27 cellular contexts compared by ENCODE assay signal in genomic region chr3:134847349-134847748, GRCh38. TPM values are rescaled to one million over a fixed set of nuclear protein-coding genes. Genes with fewer than 3 reads are reported as not detected.
A peak's percentile ranks its signal among the peaks of the same experiment; 100 is the strongest.
DNase-seq lines count a peak whose midpoint lies in the region; ATAC-seq, FAIRE-seq and TF ChIP-seq lines count a peak whose summit lies in the region.
"Had no signal": no experiment of that assay in that cellular context is flagged by ENCODE, and none has a peak within 500 bp of the region (broad histone marks: within the 10 kb centered on the region; RNA-seq: fewer than 3 reads in every experiment).

No MANE protein-coding gene starts in this region.

- H3K9me1 ChIP-seq in IMR-90 (ENCODE audit: insufficient read depth, low read length) = no peaks in the 10 kb centered on the region

- H3K4me1 ChIP-seq in IMR-90 (ENCODE audit: control insufficient read depth, insufficient read depth, low read length) = no peaks in the 10 kb centered on the region
- H3K4me1 ChIP-seq in astrocyte (ENCODE audit: insufficient read depth, low read length) = peaks cover 14% of the 10 kb centered on the region
- H3K4me1 ChIP-seq in mesendoderm (ENCODE audit: control insufficient read depth, low read depth, low read length) = peaks cover 2% of the 10 kb centered on the region
- H3K4me1 ChIP-seq: Caco-2, left lung, parathyroid adenoma, tibial nerve had no signal

- H3K27me3 ChIP-seq in IMR-90 (ENCODE audit: control insufficient read depth, insufficient read depth, low read length) (no peaks in the 10 kb centered on the region), astrocyte (ENCODE audit: insufficient read depth, low read length) (no peaks in the 10 kb centered on the region), mesendoderm (ENCODE audit: insufficient read depth, low read length, poor library complexity) (no peaks in the 10 kb centered on the region)
- H3K27me3 ChIP-seq: left lung, tibial nerve had no signal

- DNase-seq in Daoy (ENCODE audit: low read depth) (peak; percentile 41), IMR-90 (no peak), astrocyte (ENCODE audit: low read depth) (no peak), mesendoderm (peak; percentile 14), frontal cortex (ENCODE audit: low spot score in 2 of 2) (no peak)
- DNase-seq in effector memory CD8-positive, alpha-beta T cell = no peak
- DNase-seq: activated CD8-positive, alpha-beta memory T cell treated with anti-CD3 and anti-CD28 coated beads, Interleukin-2, amount 50 U/mL, for 48 hours; activated CD8-positive, alpha-beta T cell treated with anti-CD3 and anti-CD28 coated beads for 36 hours; activated naive CD4-positive, alpha-beta T cell treated with Interleukin-2 at 50 U/mL for 16 hours; C1 segment of cervical spinal cord; glutamatergic neuron; left lung; NCI-H1092; NCI-H1694 treated with DMSO at 0.1 percent for 48 hours; NCI-H2171; OCI-M1; SHP77; stimulated activated CD4-positive, alpha-beta T cell treated with anti-CD3 and anti-CD28 coated beads, Interleukin-2, amount 100 ng/mL, for 24 hours; stimulated activated CD8-positive, alpha-beta memory T cell treated with anti-CD3 and anti-CD28 coated beads, Interleukin-4, amount 100 ng/mL, for 48 hours had no signal

- H2AFZ ChIP-seq in IMR-90 (replicated peaks; ENCODE audit: low read length, poor library complexity) = peak overlapping the region; percentile 27
- no peak overlapping the region for H2AFZ ChIP-seq in astrocyte (ENCODE audit: low read depth, low read length)
- H2AFZ ChIP-seq: parathyroid adenoma had no signal

- no peak overlapping the region for H2BK20ac ChIP-seq in IMR-90 (ENCODE audit: low read depth, low read length)

- no peak overlapping the region for H4K5ac ChIP-seq in IMR-90 (ENCODE audit: low read depth, low read length)
- no peak overlapping the region for H4K5ac ChIP-seq in mesendoderm (ENCODE audit: low read length)

- FAIRE-seq in astrocyte (lab: Jason Lieb, UNC) = no peak
- FAIRE-seq in frontal cortex (lab: Jason Lieb, UNC) = no peak
- FAIRE-seq: endometrium, islet of Langerhans had no signal

- H3K18ac ChIP-seq in IMR-90 (ENCODE audit: low read depth, low read length) = no peak overlapping the region
- H3K18ac ChIP-seq in mesendoderm (ENCODE audit: low read length) = no peak overlapping the region

- H3K4me2 ChIP-seq in IMR-90 (ENCODE audit: low read depth, low read length) (no peak overlapping the region), astrocyte (ENCODE audit: low read length) (peak overlapping the region; percentile 66), mesendoderm (ENCODE audit: low read length) (no peak overlapping the region)

- no peak overlapping the region for H2BK15ac ChIP-seq in IMR-90 (ENCODE audit: low read depth, low read length)
- H2BK15ac ChIP-seq in mesendoderm (replicated peaks; ENCODE audit: low read depth) = no peak overlapping the region

- 100% methylated on average over 1 of the region's 2 CpGs; no CpG with 5 or more reads in 1 of the 2 experiments for WGBS in IMR-90 (ENCODE audit: extremely low coverage in 2 of 2, insufficient read length in 1 of 2), 2 experiments
- no CpG with 5 or more reads among the region's 2 CpGs for whole genome bisulfite sequencing in mesendoderm (ENCODE audit: extremely low coverage, insufficient coverage, low lambda C conversion rate)

- H3K9me3 ChIP-seq in IMR-90 (ENCODE audit: control insufficient read depth, insufficient read depth, low read length) = no peaks in the 10 kb centered on the region
- no peaks in the 10 kb centered on the region for H3K9me3 ChIP-seq in astrocyte (ENCODE audit: insufficient read depth, low read depth, low read length)

- H3K23ac ChIP-seq in IMR-90 (ENCODE audit: low read depth, low read length) (no peak overlapping the region), mesendoderm (ENCODE audit: low read length) (no peak overlapping the region)

- in situ Hi-C loops in IMR-90 (cut with MboI; ENCODE audit: low sequenced_read_pairs) = no loop called here

- H2AK9ac ChIP-seq in IMR-90 (replicated peaks; ENCODE audit: low read depth, low read length, poor library complexity) = no peak overlapping the region

- TF ChIP-seq POLR2A in IMR-90 (IDR thresholded peaks at IDR 0.05; ENCODE audit: low read depth, low read length) = no peak

- no peak overlapping the region for H3K4me3 Mint-ChIP-seq in astrocyte (ENCODE audit: unreplicated experiment)
- H3K4me3 Mint-ChIP-seq in effector memory CD8-positive, alpha-beta T cell = no peak overlapping the region
- H3K4me3 Mint-ChIP-seq: activated CD8-positive, alpha-beta T cell treated with anti-CD3 and anti-CD28 coated beads for 36 hours; activated T-helper 1 cell treated with anti-CD3 and anti-CD28 coated beads, Interleukin-12 subunit alpha, Interleukin-12 subunit beta, Interleukin-2, Interleukin-4 antibody, amounts not matched to agents 30 ng/mL and 10 ng/mL and 1 ng/mL, durations not matched to agents 14 hours and 24 hours and 36 hours; IgD-negative memory B cell had no signal

- no peak for TF ChIP-seq RAD21 in IMR-90 (IDR thresholded peaks at IDR 0.05; ENCODE audit: low read length)

- no peak overlapping the region for H2BK5ac ChIP-seq in IMR-90 (ENCODE audit: low read depth, low read length, poor library complexity, severe bottlenecking)
- H2BK5ac ChIP-seq in mesendoderm (ENCODE audit: low read length) = no peak overlapping the region

- H3K79me1 ChIP-seq in IMR-90 (ENCODE audit: low read depth in 1 of 2, low read length in 2 of 2) = no peaks in the 10 kb centered on the region
- H3K79me1 ChIP-seq in mesendoderm (ENCODE audit: low read length) = no peaks in the 10 kb centered on the region

- peaks cover 13% of the 10 kb centered on the region for H3K4me1 Mint-ChIP-seq in astrocyte (ENCODE audit: low read depth, unreplicated experiment)
- no peaks in the 10 kb centered on the region for H3K4me1 Mint-ChIP-seq in effector memory CD8-positive, alpha-beta T cell (ENCODE audit: low read depth in 2 of 2)

- H3K9ac ChIP-seq in IMR-90 (ENCODE audit: low read depth, low read length) = no peak overlapping the region
- no peak overlapping the region for H3K9ac ChIP-seq in astrocyte (ENCODE audit: low read length)
- no peak overlapping the region for H3K9ac ChIP-seq in mesendoderm (ENCODE audit: low read length)
- H3K9ac ChIP-seq: parathyroid adenoma had no signal

- dilution Hi-C loops in IMR-90 (cut with HindIII; ENCODE audit: low sequenced_read_pairs, unreplicated experiment) = no loop called here

- H3K14ac ChIP-seq in IMR-90 (replicated peaks; ENCODE audit: low read depth, low read length) = no peak overlapping the region

- H2AK5ac ChIP-seq in IMR-90 (ENCODE audit: low read depth, low read length) = no peak overlapping the region
- H2AK5ac ChIP-seq in mesendoderm (ENCODE audit: low read length) = no peak overlapping the region

- H3K4me3 ChIP-seq in IMR-90 (ENCODE audit: insufficient read depth, low read depth, low read length) (no peak overlapping the region), astrocyte (ENCODE audit: insufficient read depth, low read depth, low read length) (no peak overlapping the region), mesendoderm (ENCODE audit: low read length) (no peak overlapping the region)
- H3K4me3 ChIP-seq: left lung, tibial nerve had no signal

- no peak overlapping the region for H4K91ac ChIP-seq in IMR-90 (ENCODE audit: insufficient read depth, low read depth, low read length)

- no peak overlapping the region for H3K27ac ChIP-seq in IMR-90 (ENCODE audit: insufficient read depth, low read length)
- no peak overlapping the region for H3K27ac ChIP-seq in astrocyte (ENCODE audit: low read depth, low read length)
- no peak overlapping the region for H3K27ac ChIP-seq in mesendoderm (ENCODE audit: low read depth, low read length)
- H3K27ac ChIP-seq: left lung, parathyroid adenoma, tibial nerve had no signal

- no peak overlapping the region for H3K4ac ChIP-seq in IMR-90 (ENCODE audit: low read depth, low read length)
- no peak overlapping the region for H3K4ac ChIP-seq in mesendoderm (ENCODE audit: low read depth, low read length)

- POLR2A ChIA-PET in IMR-90 (lab: Charles Lee; ENCODE audit: unreplicated experiment) = no interaction called here

- H3K27me3 Mint-ChIP-seq in astrocyte (ENCODE audit: low read depth, unreplicated experiment) = peaks cover 21% of the 10 kb centered on the region
- peaks cover 0 to 11% of the 10 kb centered on the region in 2 donors for H3K27me3 Mint-ChIP-seq in effector memory CD8-positive, alpha-beta T cell
- H3K27me3 Mint-ChIP-seq: activated CD8-positive, alpha-beta T cell treated with anti-CD3 and anti-CD28 coated beads for 36 hours had no signal

- BruUV-seq in IMR-90 (replicated peaks; lab: Mats Ljungman, UMichigan) = no TSS peak

- no peak for TF ChIP-seq CTCF in IMR-90 (conservative IDR thresholded peaks at IDR 0.05; ENCODE audit: low read depth, low read length)
- TF ChIP-seq CTCF in astrocyte (IDR thresholded peaks at IDR 0.05; ENCODE audit: insufficient read depth, low read depth, low read length) = no peak

- ATAC-seq in IMR-90 (ENCODE audit: low read depth) (no peak), GM21529 (IDR thresholded peaks at IDR 0.05; ENCODE audit: unreplicated experiment) (no peak)
- ATAC-seq in effector memory CD8-positive, alpha-beta T cell (replicated peaks) = no peak
- ATAC-seq: activated CD8-positive, alpha-beta T cell treated with anti-CD3 and anti-CD28 coated beads for 36 hours had no signal

- CTCF ChIA-PET in IMR-90 (lab: Yijun Ruan, JAX) = no interaction called here

- H3K56ac ChIP-seq in IMR-90 (ENCODE audit: extremely low read depth, insufficient read depth, low read length) (no peak overlapping the region), mesendoderm (ENCODE audit: low read length) (no peak overlapping the region)

- peaks cover 5% of the 10 kb centered on the region for H3K9me3 Mint-ChIP-seq in astrocyte (ENCODE audit: unreplicated experiment)
- peaks cover 7 to 22% of the 10 kb centered on the region in 2 donors for H3K9me3 Mint-ChIP-seq in effector memory CD8-positive, alpha-beta T cell

- H4K8ac ChIP-seq in IMR-90 (ENCODE audit: low read depth in 2 of 2, low read length in 2 of 2) = no peak overlapping the region
- H4K8ac ChIP-seq in mesendoderm (ENCODE audit: low read depth, low read length) = no peak overlapping the region

- intact Hi-C loops in IMR-90 (cut with micrococcal nuclease) = no loop called here

- H3K79me2 ChIP-seq in astrocyte (ENCODE audit: insufficient read depth, low read length) (no peaks in the 10 kb centered on the region), mesendoderm (ENCODE audit: control insufficient read depth, insufficient read depth, low read length) (no peaks in the 10 kb centered on the region)
- H3K79me2 ChIP-seq: parathyroid adenoma had no signal

- H4K20me1 ChIP-seq in IMR-90 (ENCODE audit: insufficient read depth, low read length) (no peaks in the 10 kb centered on the region), astrocyte (ENCODE audit: insufficient read depth, low read length) (no peaks in the 10 kb centered on the region)

- H3K27ac Mint-ChIP-seq in astrocyte (ENCODE audit: unreplicated experiment) = peak overlapping the region; percentile 66
- no peak overlapping the region for H3K27ac Mint-ChIP-seq in effector memory CD8-positive, alpha-beta T cell
- H3K27ac Mint-ChIP-seq: activated CD8-positive, alpha-beta T cell treated with anti-CD3 and anti-CD28 coated beads for 36 hours; activated T-helper 1 cell treated with anti-CD3 and anti-CD28 coated beads, Interleukin-12 subunit alpha, Interleukin-12 subunit beta, Interleukin-2, Interleukin-4 antibody, amounts not matched to agents 30 ng/mL and 10 ng/mL and 1 ng/mL, durations not matched to agents 14 hours and 24 hours and 36 hours; IgD-negative memory B cell had no signal

- H3K36me3 Mint-ChIP-seq in astrocyte (ENCODE audit: low read depth, unreplicated experiment) = no peaks in the 10 kb centered on the region
- H3K36me3 Mint-ChIP-seq in effector memory CD8-positive, alpha-beta T cell (ENCODE audit: insufficient read depth) = no peaks in the 10 kb centered on the region
- H3K36me3 Mint-ChIP-seq: IgD-negative memory B cell had no signal

- no peaks in the 10 kb centered on the region for H3K36me3 ChIP-seq in IMR-90 (ENCODE audit: control insufficient read depth, insufficient read depth, low read length)
- H3K36me3 ChIP-seq in astrocyte (ENCODE audit: insufficient read depth, low read length) = no peaks in the 10 kb centered on the region
- H3K36me3 ChIP-seq in mesendoderm (ENCODE audit: control insufficient read depth, insufficient read depth, low read length) = no peaks in the 10 kb centered on the region
- H3K36me3 ChIP-seq: left lung, tibial nerve had no signal

- H2BK120ac ChIP-seq in IMR-90 (ENCODE audit: low read depth, low read length) (no peak overlapping the region), mesendoderm (ENCODE audit: low read depth, low read length) (no peak overlapping the region)

RNA-seq across cellular contexts. Expression of gene EPHB1, which starts 52.3 kb away (rescaled TPM):
- 2.5 and 4.2 TPM in 2 replicates for total RNA-seq in Daoy (2014; rRNA removed; shearing (Covaris generic))
- total RNA-seq in IMR-90 (2012; rRNA removed) = under 0.01 and 0.36 TPM in 2 replicates
- polyA plus RNA-seq in IMR-90 (2012; rRNA removed) = 0.17 and 0.19 TPM in 2 replicates
- 0.16 and 0.19 TPM in 2 replicates for polyA plus RNA-seq in IMR-90 (2012; cell fraction: cytosol; rRNA removed)
- 0.16 and 0.23 TPM in 2 replicates for polyA plus RNA-seq in IMR-90 (2012; cell fraction: nucleus; rRNA removed; ENCODE audit: low replicate concordance)
- 1.9 and 4.1 TPM in 2 replicates for total RNA-seq in astrocyte
- polyA plus RNA-seq in mesendoderm (2013, experiment 1 of 2) = 2.8 TPM
- 2.8 TPM for polyA plus RNA-seq in mesendoderm (2013, experiment 2 of 2)
- total RNA-seq in frontal cortex = 16.7 TPM

Comparison
In these comparisons a context has a peak if more than half of its experiments do, and no peak if none do; other contexts are left out.
1. DNase-seq: peak in Daoy (single experiment) and mesendoderm (single experiment); none in IMR-90 (single experiment), astrocyte (single experiment), frontal cortex (0 of 2) and effector memory CD8-positive, alpha-beta T cell (0 of 3).